In genomic region chrX:103800318-103800717, GRCh38 we compare ENCODE assay signal across 33 cellular contexts. TPM values are rescaled to one million over a fixed set of nuclear protein-coding genes. Genes with fewer than 3 reads are reported as not detected.
"Had no signal": no experiment of that assay in that cellular context is flagged by ENCODE, and none has a peak within 500 bp of the region (broad histone marks: within the 10 kb centered on the region; RNA-seq: fewer than 3 reads in every experiment).

No MANE protein-coding gene starts in this region.

- H3K9me3 ChIP-seq: adrenal gland, MG63, SJCRH30 had no signal

- H3K36me3 ChIP-seq: adrenal gland, brain microvascular endothelial cell, MG63, SJCRH30, WERI-Rb-1 had no signal

- H3K27ac Mint-ChIP-seq: activated CD4-positive, alpha-beta T cell treated with anti-CD3 and anti-CD28 coated beads, Interleukin-2, amount 10 ng/mL, durations not matched to agents 7 days and 5 days; activated CD8-positive, alpha-beta memory T cell treated with anti-CD3 and anti-CD28 coated beads, Interleukin-2, amount 10 ng/mL, durations not matched to agents 7 days and 5 days; activated naive CD4-positive, alpha-beta T cell treated with anti-CD3 and anti-CD28 coated beads for 36 hours; activated naive CD4-positive, alpha-beta T cell treated with anti-CD3 and anti-CD28 coated beads, Interleukin-2, amount 50 U/mL, for 72 hours had no signal

- H3K4me3 ChIP-seq: adrenal gland, MG63, SJCRH30, SK-N-MC had no signal

- H3K36me3 Mint-ChIP-seq: activated CD8-positive, alpha-beta memory T cell treated with anti-CD3 and anti-CD28 coated beads, Interleukin-2, amount 10 ng/mL, durations not matched to agents 7 days and 5 days; activated naive CD4-positive, alpha-beta T cell treated with anti-CD3 and anti-CD28 coated beads, Interleukin-2, amount 50 U/mL, for 72 hours had no signal

- DNase-seq: activated CD4-positive, alpha-beta T cell treated with anti-CD3 and anti-CD28 coated beads, Interleukin-2, amount 10 ng/mL, durations not matched to agents 7 days and 5 days; activated CD4-positive, alpha-beta T cell treated with anti-CD3 and anti-CD28 coated beads, Interleukin-2, amount 50 U/mL, for 48 hours; activated CD4-positive, CD25-positive, alpha-beta regulatory T cell; activated CD8-positive, alpha-beta memory T cell treated with anti-CD3 and anti-CD28 coated beads for 24 hours; activated CD8-positive, alpha-beta memory T cell treated with anti-CD3 and anti-CD28 coated beads, Interleukin-2, amount 10 ng/mL, durations not matched to agents 7 days and 5 days; activated CD8-positive, alpha-beta memory T cell treated with anti-CD3 and anti-CD28 coated beads, Interleukin-2, amount 50 U/mL, for 48 hours; activated gamma-delta T cell treated with Interleukin-2 at 50 U/mL for 16 hours; activated naive CD4-positive, alpha-beta T cell treated with anti-CD3 and anti-CD28 coated beads for 36 hours; adrenal gland; anterior cingulate cortex; brain microvascular endothelial cell; central memory CD4-positive, alpha-beta T cell; Kasumi-1; KBM-7; MG63; MV-4-11; NCI-H1092; NCI-H1436 treated with DMSO at 0.1 percent for 48 hours; NCI-H1694 treated with DMSO at 0.1 percent for 48 hours; NCI-H2029; NCI-H345; NCI-H524 treated with DMSO at 0.1 percent for 48 hours; NK-92 treated with Interleukin-12 subunit alpha and Interleukin-12 subunit beta, amount 100 ng/mL, for 24 hours; OCI-M1; SHP77; SJCRH30; T1000; WERI-Rb-1 had no signal

- H3K27ac ChIP-seq: adrenal gland, brain microvascular endothelial cell, SJCRH30, SK-N-MC, WERI-Rb-1 had no signal

- H3K27me3 ChIP-seq: brain microvascular endothelial cell, MG63, SJCRH30 had no signal

- H3K4me1 ChIP-seq: adrenal gland, SJCRH30 had no signal

- H3K4me3 Mint-ChIP-seq: activated CD4-positive, alpha-beta T cell treated with anti-CD3 and anti-CD28 coated beads, Interleukin-2, amount 10 ng/mL, durations not matched to agents 7 days and 5 days; activated CD8-positive, alpha-beta memory T cell treated with anti-CD3 and anti-CD28 coated beads, Interleukin-2, amount 10 ng/mL, durations not matched to agents 7 days and 5 days; activated naive CD4-positive, alpha-beta T cell treated with anti-CD3 and anti-CD28 coated beads for 36 hours had no signal

- H3K27me3 Mint-ChIP-seq: activated CD4-positive, alpha-beta T cell treated with anti-CD3 and anti-CD28 coated beads, Interleukin-2, amount 10 ng/mL, durations not matched to agents 7 days and 5 days; activated CD8-positive, alpha-beta memory T cell treated with anti-CD3 and anti-CD28 coated beads, Interleukin-2, amount 10 ng/mL, durations not matched to agents 7 days and 5 days had no signal

- ATAC-seq: activated CD8-positive, alpha-beta memory T cell treated with anti-CD3 and anti-CD28 coated beads, Interleukin-2, amount 10 ng/mL, durations not matched to agents 7 days and 5 days had no signal

- H3K9me3 Mint-ChIP-seq: activated CD4-positive, alpha-beta T cell treated with anti-CD3 and anti-CD28 coated beads, Interleukin-2, amount 10 ng/mL, durations not matched to agents 7 days and 5 days; activated naive CD4-positive, alpha-beta T cell treated with anti-CD3 and anti-CD28 coated beads for 36 hours; activated naive CD4-positive, alpha-beta T cell treated with anti-CD3 and anti-CD28 coated beads, Interleukin-2, amount 50 U/mL, for 72 hours had no signal

RNA-seq across cellular contexts. Expression of gene PLP1, which starts 23.7 kb away (rescaled TPM):
- total RNA-seq: activated CD4-positive, alpha-beta T cell treated with anti-CD3 and anti-CD28 coated beads, Interleukin-2, amount 10 ng/mL, durations not matched to agents 7 days and 5 days; activated CD8-positive, alpha-beta memory T cell treated with anti-CD3 and anti-CD28 coated beads, Interleukin-2, amount 10 ng/mL, durations not matched to agents 7 days and 5 days; activated naive CD4-positive, alpha-beta T cell treated with anti-CD3 and anti-CD28 coated beads for 36 hours; activated naive CD4-positive, alpha-beta T cell treated with anti-CD3 and anti-CD28 coated beads, Interleukin-2, amount 50 U/mL, for 72 hours; NCI-H460; SJCRH30; T-helper 1 cell treated with Interleukin-12 subunit alpha and Interleukin-12 subunit beta and Interleukin-4 antibody, amounts not matched to agents 30 ng/mL and 1 ng/mL, for 36 hours; T-helper 2 cell treated with Interferon-gamma antibody and Interleukin-4, amounts not matched to agents 100 ng/mL and 5 ng/mL, for 36 hours had no signal
